Comparison of ENCODE assay signal across 1 cellular context in the genomic region with DNA sequence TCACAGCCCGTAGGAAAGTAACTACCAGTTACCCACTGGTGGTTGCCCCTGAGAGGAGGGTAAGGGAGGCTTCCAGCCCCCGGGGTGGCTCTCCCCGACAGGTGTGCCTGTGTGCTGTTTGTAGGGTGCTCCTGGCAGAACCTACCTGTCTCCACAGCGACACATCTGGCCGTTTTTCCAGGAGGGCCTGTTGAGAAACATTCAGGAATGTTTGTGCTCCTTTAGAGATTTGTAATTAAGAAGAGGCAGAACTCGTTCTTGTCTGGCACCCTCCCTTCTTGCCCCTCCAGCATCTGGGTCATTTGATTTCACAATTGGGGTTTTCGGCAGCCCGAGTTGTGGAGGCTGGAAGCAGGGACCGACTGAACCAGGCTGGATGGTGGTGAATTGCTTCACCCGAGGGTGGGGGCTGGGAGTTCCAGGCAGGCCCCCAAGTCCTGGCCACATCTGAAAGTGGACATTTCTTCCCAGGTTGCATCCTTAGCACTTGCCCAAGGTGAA.
TF ChIP-seq lines count a peak whose summit lies in the region.

No MANE protein-coding gene starts in this region.

TF ChIP-seq in HepG2, 621 proteins besides CTCF, POLR2A, EP300 and RAD21 (continued from another document and continues in another):
- TF ChIP-seq, protein P1, sequence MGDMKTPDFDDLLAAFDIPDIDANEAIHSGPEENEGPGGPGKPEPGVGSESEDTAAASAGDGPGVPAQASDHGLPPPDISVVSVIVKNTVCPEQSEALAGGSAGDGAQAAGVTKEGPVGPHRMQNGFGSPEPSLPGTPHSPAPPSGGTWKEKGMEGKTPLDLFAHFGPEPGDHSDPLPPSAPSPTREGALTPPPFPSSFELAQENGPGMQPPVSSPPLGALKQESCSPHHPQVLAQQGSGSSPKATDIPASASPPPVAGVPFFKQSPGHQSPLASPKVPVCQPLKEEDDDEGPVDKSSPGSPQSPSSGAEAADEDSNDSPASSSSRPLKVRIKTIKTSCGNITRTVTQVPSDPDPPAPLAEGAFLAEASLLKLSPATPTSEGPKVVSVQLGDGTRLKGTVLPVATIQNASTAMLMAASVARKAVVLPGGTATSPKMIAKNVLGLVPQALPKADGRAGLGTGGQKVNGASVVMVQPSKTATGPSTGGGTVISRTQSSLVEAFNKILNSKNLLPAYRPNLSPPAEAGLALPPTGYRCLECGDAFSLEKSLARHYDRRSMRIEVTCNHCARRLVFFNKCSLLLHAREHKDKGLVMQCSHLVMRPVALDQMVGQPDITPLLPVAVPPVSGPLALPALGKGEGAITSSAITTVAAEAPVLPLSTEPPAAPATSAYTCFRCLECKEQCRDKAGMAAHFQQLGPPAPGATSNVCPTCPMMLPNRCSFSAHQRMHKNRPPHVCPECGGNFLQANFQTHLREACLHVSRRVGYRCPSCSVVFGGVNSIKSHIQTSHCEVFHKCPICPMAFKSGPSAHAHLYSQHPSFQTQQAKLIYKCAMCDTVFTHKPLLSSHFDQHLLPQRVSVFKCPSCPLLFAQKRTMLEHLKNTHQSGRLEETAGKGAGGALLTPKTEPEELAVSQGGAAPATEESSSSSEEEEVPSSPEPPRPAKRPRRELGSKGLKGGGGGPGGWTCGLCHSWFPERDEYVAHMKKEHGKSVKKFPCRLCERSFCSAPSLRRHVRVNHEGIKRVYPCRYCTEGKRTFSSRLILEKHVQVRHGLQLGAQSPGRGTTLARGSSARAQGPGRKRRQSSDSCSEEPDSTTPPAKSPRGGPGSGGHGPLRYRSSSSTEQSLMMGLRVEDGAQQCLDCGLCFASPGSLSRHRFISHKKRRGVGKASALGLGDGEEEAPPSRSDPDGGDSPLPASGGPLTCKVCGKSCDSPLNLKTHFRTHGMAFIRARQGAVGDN (CRISPR knock-in tag; IDR thresholded peaks at IDR 0.05), result peak; percentile 39; the same call in 1 of the 2 replicates
- TF ChIP-seq, protein P2, sequence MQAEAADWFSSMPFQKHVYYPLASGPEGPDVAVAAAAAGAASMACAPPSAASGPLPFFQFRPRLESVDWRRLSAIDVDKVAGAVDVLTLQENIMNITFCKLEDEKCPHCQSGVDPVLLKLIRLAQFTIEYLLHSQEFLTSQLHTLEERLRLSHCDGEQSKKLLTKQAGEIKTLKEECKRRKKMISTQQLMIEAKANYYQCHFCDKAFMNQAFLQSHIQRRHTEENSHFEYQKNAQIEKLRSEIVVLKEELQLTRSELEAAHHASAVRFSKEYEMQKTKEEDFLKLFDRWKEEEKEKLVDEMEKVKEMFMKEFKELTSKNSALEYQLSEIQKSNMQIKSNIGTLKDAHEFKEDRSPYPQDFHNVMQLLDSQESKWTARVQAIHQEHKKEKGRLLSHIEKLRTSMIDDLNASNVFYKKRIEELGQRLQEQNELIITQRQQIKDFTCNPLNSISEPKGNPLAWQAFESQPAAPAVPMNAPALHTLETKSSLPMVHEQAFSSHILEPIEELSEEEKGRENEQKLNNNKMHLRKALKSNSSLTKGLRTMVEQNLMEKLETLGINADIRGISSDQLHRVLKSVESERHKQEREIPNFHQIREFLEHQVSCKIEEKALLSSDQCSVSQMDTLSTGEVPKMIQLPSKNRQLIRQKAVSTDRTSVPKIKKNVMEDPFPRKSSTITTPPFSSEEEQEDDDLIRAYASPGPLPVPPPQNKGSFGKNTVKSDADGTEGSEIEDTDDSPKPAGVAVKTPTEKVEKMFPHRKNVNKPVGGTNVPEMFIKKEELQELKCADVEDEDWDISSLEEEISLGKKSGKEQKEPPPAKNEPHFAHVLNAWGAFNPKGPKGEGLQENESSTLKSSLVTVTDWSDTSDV (CRISPR knock-in tag; IDR thresholded peaks at IDR 0.05), result no peak
- TF ChIP-seq, protein P3, sequence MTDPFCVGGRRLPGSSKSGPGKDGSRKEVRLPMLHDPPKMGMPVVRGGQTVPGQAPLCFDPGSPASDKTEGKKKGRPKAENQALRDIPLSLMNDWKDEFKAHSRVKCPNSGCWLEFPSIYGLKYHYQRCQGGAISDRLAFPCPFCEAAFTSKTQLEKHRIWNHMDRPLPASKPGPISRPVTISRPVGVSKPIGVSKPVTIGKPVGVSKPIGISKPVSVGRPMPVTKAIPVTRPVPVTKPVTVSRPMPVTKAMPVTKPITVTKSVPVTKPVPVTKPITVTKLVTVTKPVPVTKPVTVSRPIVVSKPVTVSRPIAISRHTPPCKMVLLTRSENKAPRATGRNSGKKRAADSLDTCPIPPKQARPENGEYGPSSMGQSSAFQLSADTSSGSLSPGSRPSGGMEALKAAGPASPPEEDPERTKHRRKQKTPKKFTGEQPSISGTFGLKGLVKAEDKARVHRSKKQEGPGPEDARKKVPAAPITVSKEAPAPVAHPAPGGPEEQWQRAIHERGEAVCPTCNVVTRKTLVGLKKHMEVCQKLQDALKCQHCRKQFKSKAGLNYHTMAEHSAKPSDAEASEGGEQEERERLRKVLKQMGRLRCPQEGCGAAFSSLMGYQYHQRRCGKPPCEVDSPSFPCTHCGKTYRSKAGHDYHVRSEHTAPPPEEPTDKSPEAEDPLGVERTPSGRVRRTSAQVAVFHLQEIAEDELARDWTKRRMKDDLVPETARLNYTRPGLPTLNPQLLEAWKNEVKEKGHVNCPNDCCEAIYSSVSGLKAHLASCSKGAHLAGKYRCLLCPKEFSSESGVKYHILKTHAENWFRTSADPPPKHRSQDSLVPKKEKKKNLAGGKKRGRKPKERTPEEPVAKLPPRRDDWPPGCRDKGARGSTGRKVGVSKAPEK (CRISPR knock-in tag; IDR thresholded peaks at IDR 0.05; ENCODE audit: borderline replicate concordance), result no peak
- TF ChIP-seq ZNF775 (CRISPR knock-in tag; IDR thresholded peaks at IDR 0.05; ENCODE audit: borderline replicate concordance) (no peak), ZNF263 (CRISPR knock-in tag; IDR thresholded peaks at IDR 0.05) (peak; percentile 48), ZBTB20 (CRISPR knock-in tag; IDR thresholded peaks at IDR 0.05; ENCODE audit: borderline replicate concordance, low read depth) (no peak), JUND (CRISPR knock-in tag; IDR thresholded peaks at IDR 0.05) (no peak), ZNF891 (CRISPR knock-in tag; IDR thresholded peaks at IDR 0.05) (no peak), ZNF549 (CRISPR knock-in tag; IDR thresholded peaks at IDR 0.05) (no peak), CHD2 (IDR thresholded peaks at IDR 0.05; ENCODE audit: low read depth, low read length) (no peak), POGZ (CRISPR knock-in tag; IDR thresholded peaks at IDR 0.05) (no peak), FOXA1 (IDR thresholded peaks at IDR 0.05) (no peak), FOXA1 (CRISPR knock-in tag; IDR thresholded peaks at IDR 0.05) (no peak), NFKB2 (CRISPR knock-in tag; IDR thresholded peaks at IDR 0.05; ENCODE audit: borderline replicate concordance) (peak; percentile 48; the same call in 1 of the 2 replicates), SP5 (CRISPR knock-in tag; IDR thresholded peaks at IDR 0.05; ENCODE audit: borderline replicate concordance, low read depth) (no peak), TAF15 (IDR thresholded peaks at IDR 0.05; ENCODE audit: low read depth, low read length, poor library complexity, severe bottlenecking) (no peak), RAD51 (IDR thresholded peaks at IDR 0.05; ENCODE audit: borderline replicate concordance) (no peak), ZNF331 (CRISPR knock-in tag; IDR thresholded peaks at IDR 0.05) (no peak), AHR (CRISPR knock-in tag; IDR thresholded peaks at IDR 0.05) (no peak), ZNF713 (CRISPR knock-in tag; IDR thresholded peaks at IDR 0.05) (no peak), ZEB1 (IDR thresholded peaks at IDR 0.05; ENCODE audit: insufficient replicate concordance, low read depth) (peak; percentile 65), CHCHD3 (CRISPR knock-in tag; IDR thresholded peaks at IDR 0.05) (no peak), CEBPG (CRISPR knock-in tag; IDR thresholded peaks at IDR 0.05) (peak; percentile 47; the same call in 1 of the 2 replicates), TBL1XR1 (IDR thresholded peaks at IDR 0.05; ENCODE audit: borderline replicate concordance, low read length, partially characterized antibody) (no peak), HDAC2 (CRISPR knock-in tag; IDR thresholded peaks at IDR 0.05) (no peak), ZNF570 (CRISPR knock-in tag; IDR thresholded peaks at IDR 0.05; ENCODE audit: borderline replicate concordance) (no peak), KMT2B (CRISPR knock-in tag; IDR thresholded peaks at IDR 0.05) (no peak), ZFP82 (CRISPR knock-in tag; IDR thresholded peaks at IDR 0.05; ENCODE audit: borderline replicate concordance) (no peak), STAT5B (CRISPR knock-in tag; IDR thresholded peaks at IDR 0.05) (no peak), DMAP1 (CRISPR knock-in tag; IDR thresholded peaks at IDR 0.05) (no peak)
- TF ChIP-seq, protein P4, sequence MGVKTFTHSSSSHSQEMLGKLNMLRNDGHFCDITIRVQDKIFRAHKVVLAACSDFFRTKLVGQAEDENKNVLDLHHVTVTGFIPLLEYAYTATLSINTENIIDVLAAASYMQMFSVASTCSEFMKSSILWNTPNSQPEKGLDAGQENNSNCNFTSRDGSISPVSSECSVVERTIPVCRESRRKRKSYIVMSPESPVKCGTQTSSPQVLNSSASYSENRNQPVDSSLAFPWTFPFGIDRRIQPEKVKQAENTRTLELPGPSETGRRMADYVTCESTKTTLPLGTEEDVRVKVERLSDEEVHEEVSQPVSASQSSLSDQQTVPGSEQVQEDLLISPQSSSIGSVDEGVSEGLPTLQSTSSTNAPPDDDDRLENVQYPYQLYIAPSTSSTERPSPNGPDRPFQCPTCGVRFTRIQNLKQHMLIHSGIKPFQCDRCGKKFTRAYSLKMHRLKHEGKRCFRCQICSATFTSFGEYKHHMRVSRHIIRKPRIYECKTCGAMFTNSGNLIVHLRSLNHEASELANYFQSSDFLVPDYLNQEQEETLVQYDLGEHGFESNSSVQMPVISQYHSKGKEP (CRISPR knock-in tag; IDR thresholded peaks at IDR 0.05), result no peak
- TF ChIP-seq, protein P5, sequence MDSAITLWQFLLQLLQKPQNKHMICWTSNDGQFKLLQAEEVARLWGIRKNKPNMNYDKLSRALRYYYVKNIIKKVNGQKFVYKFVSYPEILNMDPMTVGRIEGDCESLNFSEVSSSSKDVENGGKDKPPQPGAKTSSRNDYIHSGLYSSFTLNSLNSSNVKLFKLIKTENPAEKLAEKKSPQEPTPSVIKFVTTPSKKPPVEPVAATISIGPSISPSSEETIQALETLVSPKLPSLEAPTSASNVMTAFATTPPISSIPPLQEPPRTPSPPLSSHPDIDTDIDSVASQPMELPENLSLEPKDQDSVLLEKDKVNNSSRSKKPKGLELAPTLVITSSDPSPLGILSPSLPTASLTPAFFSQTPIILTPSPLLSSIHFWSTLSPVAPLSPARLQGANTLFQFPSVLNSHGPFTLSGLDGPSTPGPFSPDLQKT (CRISPR knock-in tag; IDR thresholded peaks at IDR 0.05; ENCODE audit: borderline replicate concordance), result no peak
- TF ChIP-seq, protein P6, sequence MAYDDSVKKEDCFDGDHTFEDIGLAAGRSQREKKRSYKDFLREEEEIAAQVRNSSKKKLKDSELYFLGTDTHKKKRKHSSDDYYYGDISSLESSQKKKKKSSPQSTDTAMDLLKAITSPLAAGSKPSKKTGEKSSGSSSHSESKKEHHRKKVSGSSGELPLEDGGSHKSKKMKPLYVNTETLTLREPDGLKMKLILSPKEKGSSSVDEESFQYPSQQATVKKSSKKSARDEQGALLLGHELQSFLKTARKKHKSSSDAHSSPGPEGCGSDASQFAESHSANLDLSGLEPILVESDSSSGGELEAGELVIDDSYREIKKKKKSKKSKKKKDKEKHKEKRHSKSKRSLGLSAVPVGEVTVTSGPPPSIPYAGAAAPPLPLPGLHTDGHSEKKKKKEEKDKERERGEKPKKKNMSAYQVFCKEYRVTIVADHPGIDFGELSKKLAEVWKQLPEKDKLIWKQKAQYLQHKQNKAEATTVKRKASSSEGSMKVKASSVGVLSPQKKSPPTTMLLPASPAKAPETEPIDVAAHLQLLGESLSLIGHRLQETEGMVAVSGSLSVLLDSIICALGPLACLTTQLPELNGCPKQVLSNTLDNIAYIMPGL (CRISPR knock-in tag; IDR thresholded peaks at IDR 0.05; ENCODE audit: borderline replicate concordance in 1 of 2, low read depth in 1 of 2), result 0 out of 4 replicates have a peak, but pooled peaks of 1 of the 2 experiments have one; percentile 35
- TF ChIP-seq, protein P7, sequence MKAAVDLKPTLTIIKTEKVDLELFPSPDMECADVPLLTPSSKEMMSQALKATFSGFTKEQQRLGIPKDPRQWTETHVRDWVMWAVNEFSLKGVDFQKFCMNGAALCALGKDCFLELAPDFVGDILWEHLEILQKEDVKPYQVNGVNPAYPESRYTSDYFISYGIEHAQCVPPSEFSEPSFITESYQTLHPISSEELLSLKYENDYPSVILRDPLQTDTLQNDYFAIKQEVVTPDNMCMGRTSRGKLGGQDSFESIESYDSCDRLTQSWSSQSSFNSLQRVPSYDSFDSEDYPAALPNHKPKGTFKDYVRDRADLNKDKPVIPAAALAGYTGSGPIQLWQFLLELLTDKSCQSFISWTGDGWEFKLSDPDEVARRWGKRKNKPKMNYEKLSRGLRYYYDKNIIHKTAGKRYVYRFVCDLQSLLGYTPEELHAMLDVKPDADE (CRISPR knock-in tag; IDR thresholded peaks at IDR 0.05), result no peak
- TF ChIP-seq, protein P8, sequence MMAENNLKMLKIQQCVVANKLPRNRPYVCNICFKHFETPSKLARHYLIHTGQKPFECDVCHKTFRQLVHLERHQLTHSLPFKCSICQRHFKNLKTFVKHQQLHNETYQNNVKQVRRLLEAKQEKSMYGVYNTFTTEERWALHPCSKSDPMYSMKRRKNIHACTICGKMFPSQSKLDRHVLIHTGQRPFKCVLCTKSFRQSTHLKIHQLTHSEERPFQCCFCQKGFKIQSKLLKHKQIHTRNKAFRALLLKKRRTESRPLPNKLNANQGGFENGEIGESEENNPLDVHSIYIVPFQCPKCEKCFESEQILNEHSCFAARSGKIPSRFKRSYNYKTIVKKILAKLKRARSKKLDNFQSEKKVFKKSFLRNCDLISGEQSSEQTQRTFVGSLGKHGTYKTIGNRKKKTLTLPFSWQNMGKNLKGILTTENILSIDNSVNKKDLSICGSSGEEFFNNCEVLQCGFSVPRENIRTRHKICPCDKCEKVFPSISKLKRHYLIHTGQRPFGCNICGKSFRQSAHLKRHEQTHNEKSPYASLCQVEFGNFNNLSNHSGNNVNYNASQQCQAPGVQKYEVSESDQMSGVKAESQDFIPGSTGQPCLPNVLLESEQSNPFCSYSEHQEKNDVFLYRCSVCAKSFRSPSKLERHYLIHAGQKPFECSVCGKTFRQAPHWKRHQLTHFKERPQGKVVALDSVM (CRISPR knock-in tag; IDR thresholded peaks at IDR 0.05), result no peak
- TF ChIP-seq, protein P9, sequence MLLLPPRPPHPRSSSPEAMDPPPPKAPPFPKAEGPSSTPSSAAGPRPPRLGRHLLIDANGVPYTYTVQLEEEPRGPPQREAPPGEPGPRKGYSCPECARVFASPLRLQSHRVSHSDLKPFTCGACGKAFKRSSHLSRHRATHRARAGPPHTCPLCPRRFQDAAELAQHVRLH (CRISPR knock-in tag; IDR thresholded peaks at IDR 0.05; ENCODE audit: borderline replicate concordance, low read depth), result no peak
- TF ChIP-seq, protein P10, sequence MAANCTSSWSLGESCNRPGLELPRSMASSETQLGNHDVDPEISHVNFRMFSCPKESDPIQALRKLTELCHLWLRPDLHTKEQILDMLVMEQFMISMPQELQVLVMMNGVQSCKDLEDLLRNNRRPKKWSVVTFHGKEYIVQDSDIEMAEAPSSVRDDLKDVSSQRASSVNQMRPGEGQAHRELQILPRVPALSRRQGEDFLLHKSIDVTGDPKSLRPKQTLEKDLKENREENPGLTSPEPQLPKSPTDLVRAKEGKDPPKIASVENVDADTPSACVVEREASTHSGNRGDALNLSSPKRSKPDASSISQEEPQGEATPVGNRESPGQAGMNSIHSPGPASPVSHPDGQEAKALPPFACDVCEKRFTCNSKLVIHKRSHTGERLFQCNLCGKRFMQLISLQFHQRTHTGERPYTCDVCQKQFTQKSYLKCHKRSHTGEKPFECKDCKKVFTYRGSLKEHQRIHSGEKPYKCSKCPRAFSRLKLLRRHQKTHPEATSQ (CRISPR knock-in tag; IDR thresholded peaks at IDR 0.05; ENCODE audit: borderline replicate concordance), result no peak
